In genomic region chr12:124361074-124361965, GRCh38 we compare ENCODE assay signal across 17 cellular contexts.
DNase-seq lines count a peak whose midpoint lies in the region; ATAC-seq and TF ChIP-seq lines count a peak whose summit lies in the region.
"Had no signal": no experiment of that assay in that cellular context is flagged by ENCODE, and none has a peak within 500 bp of the region (broad histone marks: within the 10 kb centered on the region; RNA-seq: fewer than 3 reads in every experiment).

No MANE protein-coding gene starts in this region.

- peak overlapping the region; percentile 14 for H4K91ac ChIP-seq in mesenchymal stem cell (ENCODE audit: low read length)

- H3K23ac ChIP-seq in mesenchymal stem cell (ENCODE audit: low read length in 2 of 2): no peak overlapping the region

- H3K18ac ChIP-seq in mesenchymal stem cell (ENCODE audit: low read depth in 1 of 2, low read length in 2 of 2): no peak overlapping the region

- H2BK12ac ChIP-seq in mesenchymal stem cell (ENCODE audit: low read length in 2 of 2): no peak overlapping the region

- H3K9ac ChIP-seq in mesenchymal stem cell (ENCODE audit: low read length): no peak overlapping the region
- H3K9ac ChIP-seq: SK-N-SH had no signal

- H2BK15ac ChIP-seq in mesenchymal stem cell (ENCODE audit: low read depth, poor library complexity, severe bottlenecking): no peak overlapping the region

- no peak overlapping the region for H3K4me2 ChIP-seq in mesenchymal stem cell (ENCODE audit: low read length, poor library complexity, severe bottlenecking)
- H3K4me2 ChIP-seq: SK-N-SH had no signal

- H3K14ac ChIP-seq in mesenchymal stem cell (ENCODE audit: low read length in 2 of 2): no peak overlapping the region

- intact Hi-C loops in left ventricle myocardium inferior (cut with micrococcal nuclease) (no loop called here), Right ventricle myocardium superior (cut with DNase I) (no loop called here)

- no peak for ATAC-seq in Right ventricle myocardium superior (ENCODE audit: poor library complexity)
- ATAC-seq in HG02970 (IDR thresholded peaks at IDR 0.05; ENCODE audit: low FRiP score, unreplicated experiment): no peak
- ATAC-seq: effector memory CD8-positive, alpha-beta T cell had no signal

- H3K79me1 ChIP-seq in mesenchymal stem cell (replicated peaks; ENCODE audit: low read length, poor library complexity, severe bottlenecking): peaks cover 8% of the 10 kb centered on the region

- H3K4me3 ChIP-seq in left ventricle myocardium inferior (no peak overlapping the region), mesenchymal stem cell (ENCODE audit: insufficient read depth in 1 of 2, low read depth in 1 of 2, low read length in 2 of 2) (no peak overlapping the region), tibial nerve (no peak overlapping the region)
- H3K4me3 ChIP-seq: ascending aorta, tibial artery had no signal

- H2AK5ac ChIP-seq in mesenchymal stem cell (ENCODE audit: low read length, severe bottlenecking): no peak overlapping the region

- H2BK120ac ChIP-seq in mesenchymal stem cell (ENCODE audit: low read depth, low read length): no peak overlapping the region

- H2BK5ac ChIP-seq in mesenchymal stem cell (ENCODE audit: low read depth, low read length, poor library complexity, severe bottlenecking): no peak overlapping the region

- DNase-seq in left ventricle myocardium inferior: no peak
- no peak for DNase-seq in Right ventricle myocardium superior
- peak; percentile 38 for DNase-seq in cerebellum (ENCODE audit: low spot score)
- DNase-seq in mesenchymal stem cell: no peak
- no peak for DNase-seq in tibial nerve (ENCODE audit: low spot score in 2 of 2)
- no peak for DNase-seq in dedifferentiated amniotic fluid mesenchymal stem cell (ENCODE audit: extremely low spot score)
- no peak for DNase-seq in NCI-H128 (lab: John Stamatoyannopoulos, UW; ENCODE audit: unreplicated experiment)
- DNase-seq: activated CD4-positive, alpha-beta memory T cell treated with anti-CD3 and anti-CD28 coated beads, Interleukin-2, amount 10 ng/mL, durations not matched to agents 7 days and 5 days; COR-L47; effector memory CD8-positive, alpha-beta T cell; head of caudate nucleus; kidney; NCI-H187 treated with DMSO at 0.1 percent for 48 hours; tibial artery had no signal

- H3K27ac ChIP-seq in left ventricle myocardium inferior (replicated peaks) (peak overlapping the region; percentile 91), mesenchymal stem cell (ENCODE audit: low read length, poor library complexity, severe bottlenecking) (peak overlapping the region; percentile 3), tibial nerve (peak overlapping the region in 3 of 4 donors; percentile 44 to 91 (median 67))

- H2AFZ ChIP-seq in mesenchymal stem cell (ENCODE audit: low read depth, low read length): no peak overlapping the region

- H3K4me1 ChIP-seq in left ventricle myocardium inferior (peaks cover 87% of the 10 kb centered on the region), mesenchymal stem cell (ENCODE audit: control insufficient read depth, insufficient read depth, low read depth, low read length) (peaks cover 33% of the 10 kb centered on the region), tibial nerve (peaks cover 0 to 92% (median 27%) of the 10 kb centered on the region in 4 donors)

- H3K9me3 ChIP-seq in left ventricle myocardium inferior (replicated peaks) (no peaks in the 10 kb centered on the region), mesenchymal stem cell (ENCODE audit: control insufficient read depth, low read length) (no peaks in the 10 kb centered on the region), tibial nerve (no peaks in the 10 kb centered on the region)
- H3K9me3 ChIP-seq: ascending aorta, SK-N-SH, tibial artery had no signal

- TF ChIP-seq EP300 in tibial nerve (IDR thresholded peaks at IDR 0.05): no peak

- no peak overlapping the region for H4K8ac ChIP-seq in mesenchymal stem cell (ENCODE audit: low read length)

- no peak for TF ChIP-seq CTCF in left ventricle myocardium inferior (IDR thresholded peaks at IDR 0.05; ENCODE audit: borderline replicate concordance)
- no peak for TF ChIP-seq CTCF in tibial nerve (IDR thresholded peaks at IDR 0.05)

- H3K4ac ChIP-seq in mesenchymal stem cell (ENCODE audit: low read depth in 1 of 2, low read length in 2 of 2): no peak overlapping the region

- H3K27me3 ChIP-seq in left ventricle myocardium inferior (ENCODE audit: low read depth) (no peaks in the 10 kb centered on the region), mesenchymal stem cell (ENCODE audit: control insufficient read depth in 1 of 2, insufficient read depth in 1 of 2, low read length in 2 of 2) (no peaks in the 10 kb centered on the region), tibial nerve (no peaks in the 10 kb centered on the region)
- H3K27me3 ChIP-seq: ascending aorta, tibial artery had no signal

- 92% methylated on average over 21 of the region's 21 CpGs for WGBS in mesenchymal stem cell
- 76 to 87% methylated on average over 17 to 20 of the region's 21 CpGs for WGBS in tibial nerve, 2 donors

- H3K36me3 ChIP-seq in left ventricle myocardium inferior (peaks cover 47% of the 10 kb centered on the region), mesenchymal stem cell (ENCODE audit: control insufficient read depth in 1 of 2, insufficient read depth in 2 of 2, low read depth in 1 of 2, low read length in 2 of 2) (peaks cover 43 to 100% of the 10 kb centered on the region in 2 experiments), tibial nerve (peaks cover 0 to 81% (median 4%) of the 10 kb centered on the region in 3 donors)

- no peak for TF ChIP-seq POLR2A in tibial nerve (IDR thresholded peaks at IDR 0.05)

Comparison
In these comparisons a context has a peak if more than half of its experiments do, and no peak if none do; other contexts are left out.
1. H3K27ac ChIP-seq: peak in every context shown above with its lines; median percentile 91 in left ventricle myocardium inferior; 67 in tibial nerve; 3 in mesenchymal stem cell.